ENCODE assay signal across 9 cellular contexts in the genomic region with DNA sequence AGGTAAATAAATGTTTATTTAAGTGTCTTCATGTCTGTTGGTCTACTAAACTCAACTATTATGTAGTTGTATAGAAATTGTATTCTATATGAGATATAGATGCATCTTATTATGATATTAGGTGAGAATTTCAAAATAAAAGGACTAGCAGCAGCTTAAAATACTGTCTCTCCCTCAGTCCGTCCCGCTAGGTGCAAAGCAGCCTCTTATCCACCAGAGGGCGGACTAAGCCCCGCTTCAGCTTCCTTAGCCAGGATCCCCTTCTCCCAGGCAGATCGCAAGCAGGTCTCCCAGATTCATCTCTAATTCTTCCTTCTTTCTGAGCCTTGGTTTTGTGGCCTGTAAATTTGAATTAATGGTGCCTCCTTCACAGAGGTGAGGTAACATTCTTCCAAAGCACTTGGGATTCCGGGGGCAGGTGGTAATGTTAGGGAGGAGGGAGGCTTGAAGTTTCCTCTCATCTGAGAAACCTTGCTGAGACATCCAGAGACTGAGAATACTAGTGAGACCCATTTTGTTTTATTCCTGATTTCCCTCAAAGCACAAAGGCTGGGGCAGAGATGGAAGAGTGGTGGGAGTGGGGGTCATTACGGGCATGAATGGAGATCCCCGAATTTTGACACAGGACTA. TPM values are rescaled to one million over a fixed set of nuclear protein-coding genes. Genes with fewer than 3 reads are reported as not detected.
DNase-seq lines count a peak whose midpoint lies in the region; ATAC-seq and TF ChIP-seq lines count a peak whose summit lies in the region.
"Had no signal": no experiment of that assay in that cellular context is flagged by ENCODE, and none has a peak within 500 bp of the region (broad histone marks: within the 10 kb centered on the region; RNA-seq: fewer than 3 reads in every experiment).

No MANE protein-coding gene starts in this region.

- WGBS in endodermal cell (ENCODE audit: insufficient coverage in 1 of 2, insufficient read length in 1 of 2), 2 experiments, result 0 to 27% methylated on average over 4 to 8 of the region's 8 CpGs

- CTCF ChIA-PET in BJ (lab: Yijun Ruan, JAX), result interaction anchor here (0.6 to 16.0 kb wide), 29 partner anchors 9 to 516 kb away, joined by 3 to 276 read pairs (median 5); a partner anchor contains a TSS
- CTCF ChIA-PET in activated CD4-positive, alpha-beta memory T cell treated with anti-CD3 and anti-CD28 coated beads for 36 hours (lab: Charles Lee), result interaction anchor here (0.6 to 5.9 kb wide), 25 partner anchors 10 to 1513 kb away, joined by 3 to 86 read pairs (median 4); a partner anchor contains a TSS

- H3K27me3 ChIP-seq in BJ (ENCODE audit: control insufficient read depth, insufficient read depth, low read length) (no peaks in the 10 kb centered on the region; the same call in 1 of the 2 replicates), endodermal cell (ENCODE audit: control insufficient read depth, insufficient read depth, low read length, poor library complexity, severe bottlenecking) (peaks cover 4% of the 10 kb centered on the region)

- no peak overlapping the region for H3K27ac ChIP-seq in endodermal cell (ENCODE audit: low read depth, low read length)

- H3K36me3 ChIP-seq in BJ (ENCODE audit: control insufficient read depth, insufficient read depth, low read length), result no peaks in the 10 kb centered on the region
- H3K36me3 ChIP-seq in endodermal cell (ENCODE audit: control insufficient read depth, insufficient read depth, low read length), result no peaks in the 10 kb centered on the region

- H3K4me3 ChIP-seq in BJ (ENCODE audit: low read depth, low read length) (no peak overlapping the region), endodermal cell (ENCODE audit: low read length) (no peak overlapping the region)

- no peak overlapping the region for H3K9ac ChIP-seq in endodermal cell (ENCODE audit: extremely low read depth, low read length, poor library complexity, severe bottlenecking)

- H3K9me3 ChIP-seq in endodermal cell (ENCODE audit: control insufficient read depth, low read length), result no peaks in the 10 kb centered on the region

- no peaks in the 10 kb centered on the region for H3K4me1 Mint-ChIP-seq in activated CD4-positive, alpha-beta memory T cell treated with anti-CD3 and anti-CD28 coated beads for 36 hours (ENCODE audit: low read depth)
- H3K4me1 Mint-ChIP-seq in endodermal cell, result no peaks in the 10 kb centered on the region

- H3K9me3 Mint-ChIP-seq in activated CD4-positive, alpha-beta memory T cell treated with anti-CD3 and anti-CD28 coated beads for 36 hours, result no peaks in the 10 kb centered on the region
- H3K9me3 Mint-ChIP-seq in endodermal cell, result peaks cover 3% of the 10 kb centered on the region

- peaks cover 14% of the 10 kb centered on the region for H3K27me3 Mint-ChIP-seq in activated CD4-positive, alpha-beta memory T cell treated with anti-CD3 and anti-CD28 coated beads for 36 hours
- H3K27me3 Mint-ChIP-seq in endodermal cell (ENCODE audit: insufficient read depth), result peaks cover 9% of the 10 kb centered on the region

- H3K27ac Mint-ChIP-seq in activated CD4-positive, alpha-beta memory T cell treated with anti-CD3 and anti-CD28 coated beads for 36 hours, result no peak overlapping the region
- no peak overlapping the region for H3K27ac Mint-ChIP-seq in endodermal cell

- TF ChIP-seq CTCF in BJ (IDR thresholded peaks at IDR 0.05; ENCODE audit: insufficient read depth, low read depth, low read length) (peak; percentile 96), endodermal cell (conservative IDR thresholded peaks at IDR 0.05) (peak; percentile 96)

- POLR2A ChIA-PET in BJ (lab: Charles Lee), result no interaction called here
- POLR2A ChIA-PET in activated CD4-positive, alpha-beta memory T cell treated with anti-CD3 and anti-CD28 coated beads for 36 hours (lab: Charles Lee), result no interaction called here

- intact Hi-C loops in activated CD4-positive, alpha-beta memory T cell treated with anti-CD3 and anti-CD28 coated beads for 36 hours (cut with micrococcal nuclease), result loop anchor here (1.0 to 2.0 kb wide), 2 partner anchors 58 to 107 kb away; no protein-coding TSS in a partner anchor

- no peaks in the 10 kb centered on the region for H3K4me1 ChIP-seq in endodermal cell (ENCODE audit: control insufficient read depth, insufficient read depth, low read length)

- no peak overlapping the region for H3K4me3 Mint-ChIP-seq in activated CD4-positive, alpha-beta memory T cell treated with anti-CD3 and anti-CD28 coated beads for 36 hours
- H3K4me3 Mint-ChIP-seq in endodermal cell, result no peak overlapping the region

- DNase-seq in BJ (ENCODE audit: low read depth), result no peak
- peak; percentile 31 for DNase-seq in NCI-H2196 treated with DMSO at 0.1 percent for 48 hours (lab: John Stamatoyannopoulos, UW; ENCODE audit: unreplicated experiment)
- peak; percentile 66 for DNase-seq in activated CD4-positive, alpha-beta memory T cell treated with anti-CD3 and anti-CD28 coated beads for 36 hours
- peak; percentile 88 for DNase-seq in endodermal cell
- DNase-seq in midbrain (lab: John Stamatoyannopoulos, UW), result peak; percentile 74
- peak; percentile 23 for DNase-seq in stimulated activated CD8-positive, alpha-beta memory T cell treated with anti-CD3 and anti-CD28 coated beads, Interleukin-7, amount 100 ng/mL, for 24 hours (ENCODE audit: low read depth)

- H3K36me3 Mint-ChIP-seq in activated CD4-positive, alpha-beta memory T cell treated with anti-CD3 and anti-CD28 coated beads for 36 hours, result no peaks in the 10 kb centered on the region
- no peaks in the 10 kb centered on the region for H3K36me3 Mint-ChIP-seq in endodermal cell (ENCODE audit: low read depth)

- peak; percentile 84 for ATAC-seq in GM18861 (IDR thresholded peaks at IDR 0.05; ENCODE audit: unreplicated experiment)
- ATAC-seq in HG03095 (IDR thresholded peaks at IDR 0.05; ENCODE audit: unreplicated experiment), result peak; percentile 91

RNA-seq across cellular contexts. Expression of a gene that starts 13.5 kb away (rescaled TPM):
- polyA plus RNA-seq in BJ (2011; rRNA removed), result 0.10 TPM in 1 of 2 replicates, not detected in the other
- polyA minus RNA-seq in BJ (2011; rRNA and poly(A)+ RNA removed), result 0.19 and 0.46 TPM in 2 replicates
- under 1 TPM; 0.34 to 0.36 TPM for total RNA-seq in activated CD4-positive, alpha-beta memory T cell treated with anti-CD3 and anti-CD28 coated beads for 36 hours
- total RNA-seq in endodermal cell, result not detected
- 5.0 TPM for polyA plus RNA-seq in endodermal cell (2013, experiment 1 of 2)
- polyA plus RNA-seq in endodermal cell (2013, experiment 2 of 2), result 4.2 TPM
- total RNA-seq: RPMI7951 had no signal

RNA-seq across cellular contexts. Expression of a gene that starts 27.8 kb away (rescaled TPM):
- not detected in 2 replicates for polyA plus RNA-seq in BJ (2011; rRNA removed)
- not detected in 2 replicates for polyA minus RNA-seq in BJ (2011; rRNA and poly(A)+ RNA removed)
- 1 to 10 TPM; 2.5 to 2.9 TPM for total RNA-seq in activated CD4-positive, alpha-beta memory T cell treated with anti-CD3 and anti-CD28 coated beads for 36 hours
- not detected for total RNA-seq in endodermal cell
- 2.1 TPM for polyA plus RNA-seq in endodermal cell (2013, experiment 1 of 2)
- polyA plus RNA-seq in endodermal cell (2013, experiment 2 of 2), result 1.9 TPM
- total RNA-seq: RPMI7951 had no signal
